In genomic region chr12:31324845-31325523, GRCh38 we compare ENCODE assay signal across 1 cellular context.
TF ChIP-seq lines count a peak whose summit lies in the region.

No MANE protein-coding gene starts in this region.

TF ChIP-seq in H1, 55 proteins besides CTCF, POLR2A, EP300 and RAD21 (continued from another document):
- TF ChIP-seq ATF3 (IDR thresholded peaks at IDR 0.05; ENCODE audit: insufficient read depth, low read depth, low read length) (no peak), PHF8 (conservative IDR thresholded peaks at IDR 0.05; ENCODE audit: low read depth, low read length) (no peak), EGR1 (IDR thresholded peaks at IDR 0.05; ENCODE audit: borderline replicate concordance, low read depth, low read length) (no peak), CHD7 (IDR thresholded peaks at IDR 0.05; ENCODE audit: insufficient replicate concordance, low read length) (no peak), CBX5 (IDR thresholded peaks at IDR 0.05; ENCODE audit: low read depth, low read length) (no peak), TAF1 (IDR thresholded peaks at IDR 0.05; ENCODE audit: low read depth, low read length) (peak; percentile 70), E2F6 (IDR thresholded peaks at IDR 0.05) (no peak), EZH2 (IDR thresholded peaks at IDR 0.05; ENCODE audit: low read depth, low read length, severe bottlenecking) (no peak), KDM5A (IDR thresholded peaks at IDR 0.05; ENCODE audit: low read length) (0 out of 2 replicates have a peak, but pooled peaks have one; percentile 18), CREB1 (IDR thresholded peaks at IDR 0.05) (no peak), KDM4A (IDR thresholded peaks at IDR 0.05; ENCODE audit: low read depth, low read length, severe bottlenecking) (no peak), ASH2L (IDR thresholded peaks at IDR 0.05; ENCODE audit: low read length) (no peak), POU5F1 (IDR thresholded peaks at IDR 0.05; ENCODE audit: low read depth, low read length) (no peak), TAF7 (optimal IDR thresholded peaks at IDR 0.05; ENCODE audit: borderline replicate concordance, low read depth, low read length) (peak; percentile 2), MAFK (IDR thresholded peaks at IDR 0.05; ENCODE audit: low read depth, low read length) (no peak), SP4 (IDR thresholded peaks at IDR 0.05; ENCODE audit: low read length) (0 out of 2 replicates have a peak, but pooled peaks have one; percentile 37), TEAD4 (IDR thresholded peaks at IDR 0.05; ENCODE audit: low read depth, low read length) (no peak), SAP30 (IDR thresholded peaks at IDR 0.05; ENCODE audit: insufficient read depth, insufficient replicate concordance, low read length) (no peak), CBX8 (IDR thresholded peaks at IDR 0.05; ENCODE audit: borderline replicate concordance, low read depth, low read length) (no peak)
